Comparison of ENCODE assay signal across 8 cellular contexts in the genomic region with DNA sequence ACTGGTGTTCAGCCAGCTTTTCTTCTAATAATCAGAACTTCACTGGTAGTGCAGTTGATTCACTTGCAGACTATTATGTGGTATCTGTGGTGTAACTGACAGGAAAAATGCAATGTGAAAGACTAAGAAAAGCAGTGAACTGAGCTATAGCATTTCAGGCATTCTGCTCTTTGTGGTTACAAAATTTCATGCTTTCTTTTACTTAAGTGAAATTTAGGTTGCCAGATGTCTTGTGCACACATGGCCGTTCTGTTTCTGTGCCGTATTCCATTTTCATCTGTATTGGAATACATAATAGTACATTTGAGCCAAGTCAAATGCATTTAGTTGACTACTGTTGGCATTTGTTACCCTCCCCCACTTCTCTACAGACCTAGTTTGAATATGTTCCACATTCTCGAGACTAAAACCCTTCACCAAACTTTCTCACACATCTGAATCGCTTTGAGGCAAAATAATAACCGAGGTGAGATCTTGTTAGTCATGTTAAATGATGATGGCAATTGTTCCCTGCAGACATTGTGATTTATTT. TPM values are rescaled to one million over a fixed set of nuclear protein-coding genes. Genes with fewer than 3 reads are reported as not detected.
A peak's percentile ranks its signal among the peaks of the same experiment; 100 is the strongest.
DNase-seq lines count a peak whose midpoint lies in the region; ATAC-seq lines count a peak whose summit lies in the region.

No MANE protein-coding gene starts in this region.

- H3K27me3 ChIP-seq in skeletal muscle satellite cell (ENCODE audit: control insufficient read depth, insufficient read depth, low read length), result no peaks in the 10 kb centered on the region

- H3K9ac ChIP-seq in skeletal muscle satellite cell (ENCODE audit: low read depth, low read length), result peak overlapping the region; percentile 38

- H3K4me3 ChIP-seq in skeletal muscle satellite cell (ENCODE audit: low read length), result no peak overlapping the region

- H3K27me3 Mint-ChIP-seq in activated naive CD4-positive, alpha-beta T cell treated with anti-CD3 and anti-CD28 coated beads, Interleukin-2, amount 10 ng/mL, durations not matched to agents 7 days and 5 days, result peaks cover 4% of the 10 kb centered on the region
- H3K27me3 Mint-ChIP-seq in T-helper 2 cell treated with Interferon-gamma antibody and Interleukin-4, amounts not matched to agents 5 μg/mL and 100 μg/mL, for 36 hours (ENCODE audit: low read depth), result no peaks in the 10 kb centered on the region

- peaks cover 30% of the 10 kb centered on the region for H3K9me3 Mint-ChIP-seq in activated naive CD4-positive, alpha-beta T cell treated with anti-CD3 and anti-CD28 coated beads, Interleukin-2, amount 10 ng/mL, durations not matched to agents 7 days and 5 days
- H3K9me3 Mint-ChIP-seq in T-helper 2 cell treated with Interferon-gamma antibody and Interleukin-4, amounts not matched to agents 5 μg/mL and 100 μg/mL, for 36 hours, result peaks cover 25% of the 10 kb centered on the region

- H3K27ac Mint-ChIP-seq in activated naive CD4-positive, alpha-beta T cell treated with anti-CD3 and anti-CD28 coated beads, Interleukin-2, amount 10 ng/mL, durations not matched to agents 7 days and 5 days, result peak overlapping the region; percentile 71
- H3K27ac Mint-ChIP-seq in T-helper 2 cell treated with Interferon-gamma antibody and Interleukin-4, amounts not matched to agents 5 μg/mL and 100 μg/mL, for 36 hours, result peak overlapping the region; percentile 87

- DNase-seq in activated naive CD4-positive, alpha-beta T cell treated with anti-CD3 and anti-CD28 coated beads, Interleukin-2, amount 10 ng/mL, durations not matched to agents 7 days and 5 days, result no peak
- no peak for DNase-seq in activated naive CD4-positive, alpha-beta T cell treated with Interleukin-2 at 50 U/mL for 16 hours
- peak; percentile 10 for DNase-seq in T-helper 2 cell treated with Interferon-gamma antibody and Interleukin-4, amounts not matched to agents 5 μg/mL and 100 μg/mL, for 36 hours (ENCODE audit: low spot score)
- DNase-seq in HK-2 (ENCODE audit: unreplicated experiment) (no peak), NCI-H1105 treated with DMSO at 0.1 percent for 48 hours (lab: John Stamatoyannopoulos, UW) (no peak), iPS-NIHi7 (ENCODE audit: extremely low spot score) (no peak)

- H3K9me3 ChIP-seq in skeletal muscle satellite cell (replicated peaks; ENCODE audit: low read length), result no peaks in the 10 kb centered on the region

- peaks cover 22% of the 10 kb centered on the region for H3K36me3 Mint-ChIP-seq in activated naive CD4-positive, alpha-beta T cell treated with anti-CD3 and anti-CD28 coated beads, Interleukin-2, amount 10 ng/mL, durations not matched to agents 7 days and 5 days
- peaks cover 29% of the 10 kb centered on the region for H3K36me3 Mint-ChIP-seq in T-helper 2 cell treated with Interferon-gamma antibody and Interleukin-4, amounts not matched to agents 5 μg/mL and 100 μg/mL, for 36 hours (ENCODE audit: low read depth)

- ATAC-seq in HG03108 (IDR thresholded peaks at IDR 0.05; ENCODE audit: unreplicated experiment), result peak; percentile 83

- H3K4me1 Mint-ChIP-seq in activated naive CD4-positive, alpha-beta T cell treated with anti-CD3 and anti-CD28 coated beads, Interleukin-2, amount 10 ng/mL, durations not matched to agents 7 days and 5 days, result peaks cover 47% of the 10 kb centered on the region
- H3K4me1 Mint-ChIP-seq in T-helper 2 cell treated with Interferon-gamma antibody and Interleukin-4, amounts not matched to agents 5 μg/mL and 100 μg/mL, for 36 hours (ENCODE audit: low read depth), result peaks cover 32% of the 10 kb centered on the region

- CTCF ChIA-PET in activated naive CD4-positive, alpha-beta T cell treated with anti-CD3 and anti-CD28 coated beads, Interleukin-2, amount 10 ng/mL, durations not matched to agents 7 days and 5 days (lab: Charles Lee), result no interaction called here

- H3K36me3 ChIP-seq in skeletal muscle satellite cell (ENCODE audit: insufficient read depth, low read length), result no peaks in the 10 kb centered on the region

- H3K4me1 ChIP-seq in skeletal muscle satellite cell (ENCODE audit: control insufficient read depth, insufficient read depth, low read length), result peaks cover 35% of the 10 kb centered on the region

- H3K4me2 ChIP-seq in skeletal muscle satellite cell (ENCODE audit: low read length), result peak overlapping the region; percentile 65

- H3K4me3 Mint-ChIP-seq in activated naive CD4-positive, alpha-beta T cell treated with anti-CD3 and anti-CD28 coated beads, Interleukin-2, amount 10 ng/mL, durations not matched to agents 7 days and 5 days, result peak overlapping the region; percentile 46
- H3K4me3 Mint-ChIP-seq in T-helper 2 cell treated with Interferon-gamma antibody and Interleukin-4, amounts not matched to agents 5 μg/mL and 100 μg/mL, for 36 hours, result peak overlapping the region; percentile 71

RNA-seq across cellular contexts. Expression of a gene that starts 8.2 kb away (rescaled TPM):
- total RNA-seq in skeletal muscle satellite cell (2012; rRNA removed), result under 0.01 and 0.25 TPM in 2 replicates
